Comparison of ENCODE assay signal across 1 cellular context in genomic region chr6:33758807-33759206, GRCh38.
TF ChIP-seq lines count a peak whose summit lies in the region.

No MANE protein-coding gene starts in this region.

TF ChIP-seq in HEK293, 187 proteins besides CTCF, POLR2A, EP300 and RAD21 (continued from another document and continues in another):
- TF ChIP-seq HIC1 (tag by site-specific recombination; IDR thresholded peaks at IDR 0.05), result no peak
- TF ChIP-seq ZNF132 (tag by site-specific recombination; IDR thresholded peaks at IDR 0.05; ENCODE audit: borderline replicate concordance), result no peak
- no peak for TF ChIP-seq MZF1 (tag by site-specific recombination; IDR thresholded peaks at IDR 0.05; ENCODE audit: borderline replicate concordance)
- no peak for TF ChIP-seq ZNF280D (tag by site-specific recombination; IDR thresholded peaks at IDR 0.05)
- TF ChIP-seq ZNF610 (tag by site-specific recombination; IDR thresholded peaks at IDR 0.05; ENCODE audit: borderline replicate concordance), result no peak
- TF ChIP-seq ZNF16 (tag by site-specific recombination; IDR thresholded peaks at IDR 0.05; ENCODE audit: low read depth), result no peak
- 0 out of 2 replicates have a peak, but pooled peaks have one; percentile 56 for TF ChIP-seq ZNF561 (tag by site-specific recombination; IDR thresholded peaks at IDR 0.05; ENCODE audit: borderline replicate concordance)
- TF ChIP-seq ELK4 (IDR thresholded peaks at IDR 0.05; ENCODE audit: borderline replicate concordance, low read depth, low read length), result no peak
- TF ChIP-seq PRDM10 (tag by site-specific recombination; IDR thresholded peaks at IDR 0.05), result peak; percentile 49; the same call in 1 of the 2 replicates
- no peak for TF ChIP-seq ZNF184 (tag by site-specific recombination; IDR thresholded peaks at IDR 0.05)
- peak; percentile 47; the same call in 1 of the 2 replicates for TF ChIP-seq ZNF24 (tag by site-specific recombination; IDR thresholded peaks at IDR 0.05)
- no peak; the same call in 1 of the 2 replicates for TF ChIP-seq GLI2 (tag by site-specific recombination; IDR thresholded peaks at IDR 0.05; ENCODE audit: borderline replicate concordance, low read depth)
- TF ChIP-seq ZNF341 (tag by site-specific recombination; IDR thresholded peaks at IDR 0.05; ENCODE audit: low read depth), result no peak
- TF ChIP-seq ZNF423 (tag by site-specific recombination; IDR thresholded peaks at IDR 0.05), result 0 out of 2 replicates have a peak, but pooled peaks have one; percentile 23
- TF ChIP-seq ZNF785 (tag by site-specific recombination; IDR thresholded peaks at IDR 0.05), result no peak
- no peak for TF ChIP-seq ZBTB7A (tag by site-specific recombination; IDR thresholded peaks at IDR 0.05; ENCODE audit: low read depth)
- no peak for TF ChIP-seq ZNF670 (tag by site-specific recombination; IDR thresholded peaks at IDR 0.05; ENCODE audit: low read depth)
- 0 out of 2 replicates have a peak, but pooled peaks have one; percentile 21 for TF ChIP-seq ZNF449 (tag by site-specific recombination; IDR thresholded peaks at IDR 0.05)
- TF ChIP-seq YY1 (tag by site-specific recombination; IDR thresholded peaks at IDR 0.05), result no peak
- peak; percentile 50; the same call in 1 of the 2 replicates for TF ChIP-seq ZBTB44 (tag by site-specific recombination; IDR thresholded peaks at IDR 0.05)
- no peak for TF ChIP-seq ZNF555 (tag by site-specific recombination; conservative IDR thresholded peaks at IDR 0.05)
- no peak for TF ChIP-seq ZNF398 (tag by site-specific recombination; IDR thresholded peaks at IDR 0.05)
- TF ChIP-seq ATF2 (tag by site-specific recombination; IDR thresholded peaks at IDR 0.05; ENCODE audit: low read depth), result 0 out of 2 replicates have a peak, but pooled peaks have one; percentile 15
- TF ChIP-seq KLF9 (tag by site-specific recombination; IDR thresholded peaks at IDR 0.05; ENCODE audit: low read depth), result no peak
- no peak for TF ChIP-seq ZNF211 (tag by site-specific recombination; IDR thresholded peaks at IDR 0.05; ENCODE audit: low read depth)
- no peak for TF ChIP-seq SCRT1 (tag by site-specific recombination; IDR thresholded peaks at IDR 0.05; ENCODE audit: borderline replicate concordance)
- TF ChIP-seq ZNF843 (tag by site-specific recombination; IDR thresholded peaks at IDR 0.05), result peak; percentile 74
- peak; percentile 96 for TF ChIP-seq OSR2 (tag by site-specific recombination; IDR thresholded peaks at IDR 0.05)
- TF ChIP-seq ZNF580 (tag by site-specific recombination; IDR thresholded peaks at IDR 0.05), result no peak
- TF ChIP-seq ZNF214 (tag by site-specific recombination; IDR thresholded peaks at IDR 0.05; ENCODE audit: borderline replicate concordance), result no peak
- TF ChIP-seq ZNF596 (tag by site-specific recombination; IDR thresholded peaks at IDR 0.05), result peak; percentile 52; the same call in 1 of the 2 replicates
- TF ChIP-seq YY2 (tag by site-specific recombination; IDR thresholded peaks at IDR 0.05), result no peak
- TF ChIP-seq KLF10 (tag by site-specific recombination; IDR thresholded peaks at IDR 0.05), result 0 out of 2 replicates have a peak, but pooled peaks have one; percentile 46
- TF ChIP-seq OVOL3 (tag by site-specific recombination; IDR thresholded peaks at IDR 0.05), result peak; percentile 70; the same call in 1 of the 2 replicates
- TF ChIP-seq ZEB2 (tag by site-specific recombination; IDR thresholded peaks at IDR 0.05), result peak; percentile 70
- TF ChIP-seq ZNF513 (tag by site-specific recombination; IDR thresholded peaks at IDR 0.05), result no peak
- TF ChIP-seq ZNF221 (tag by site-specific recombination; IDR thresholded peaks at IDR 0.05; ENCODE audit: borderline replicate concordance), result no peak
- TF ChIP-seq SETDB1 (IDR thresholded peaks at IDR 0.05; ENCODE audit: insufficient read length, low read length), result no peak
